ENCODE assay signal across 8 cellular contexts in the genomic region with DNA sequence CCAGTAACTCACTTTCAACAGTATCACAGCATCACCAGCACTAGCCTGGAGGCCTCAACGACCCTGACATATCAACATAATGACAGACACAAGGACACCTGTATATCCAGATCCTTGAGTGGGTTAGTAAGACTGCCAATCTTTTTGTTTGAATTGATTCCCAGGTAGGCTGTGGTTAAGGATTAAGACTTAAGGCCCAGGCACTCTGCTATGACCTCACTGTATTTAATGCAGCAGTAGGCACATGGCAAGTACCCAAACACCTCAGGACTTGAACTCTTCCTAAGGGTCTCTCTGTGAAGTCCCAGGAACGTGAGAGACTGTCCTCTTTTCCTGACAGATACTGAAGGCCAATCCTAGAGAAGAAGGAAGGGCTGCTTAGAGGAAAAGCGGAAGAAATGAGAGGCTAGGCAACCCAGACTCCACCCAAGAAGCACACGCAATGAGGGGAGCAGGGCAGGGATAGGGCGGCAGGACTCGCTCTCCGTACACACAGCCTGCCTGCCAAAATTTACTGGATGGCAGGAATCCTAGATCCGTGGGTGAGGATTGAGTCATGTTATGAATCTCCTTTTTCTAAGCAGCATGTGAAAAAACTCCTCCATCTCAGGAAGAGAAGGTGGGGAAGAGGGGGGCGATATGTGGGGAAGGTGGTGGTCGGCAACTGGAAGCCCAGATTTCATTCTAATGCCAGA.
DNase-seq lines count a peak whose midpoint lies in the region; ATAC-seq, FAIRE-seq and TF ChIP-seq lines count a peak whose summit lies in the region.

No MANE protein-coding gene starts in this region.

- FAIRE-seq in RCC 7860 (lab: Jason Lieb, UNC) = no peak

- peak; percentile 26 for DNase-seq in DMS79 (lab: John Stamatoyannopoulos, UW)
- peak in 40 of 42 donors; percentile 43 to 93 (median 74) for DNase-seq in head of caudate nucleus
- peak; percentile 86 for DNase-seq in putamen (ENCODE audit: low spot score)
- no peak for DNase-seq in stimulated activated CD4-positive, alpha-beta T cell treated with anti-CD3 and anti-CD28 coated beads, Interleukin-12 subunit alpha, Interleukin-12 subunit beta, amount 100 ng/mL, for 4 hours
- no peak for DNase-seq in RKO (ENCODE audit: low spot score)
- no peak for DNase-seq in RCC 7860 (ENCODE audit: low spot score)

- no peak for TF ChIP-seq CTCF in WI38 (IDR thresholded peaks at IDR 0.05; ENCODE audit: low read depth, low read length)

- intact Hi-C loops in head of caudate nucleus (cut with DNase I) = loop anchor here (10.0 kb wide), 1 partner anchor 230 kb away; the partner anchor contains the start of gene LRRTM2

- ATAC-seq in GM19397 (IDR thresholded peaks at IDR 0.05; ENCODE audit: unreplicated experiment) = no peak

- peak overlapping the region; percentile 35; the same call in 1 of the 2 replicates for H3K4me3 ChIP-seq in WI38 (ENCODE audit: low read depth, low read length)

Comparison
In these comparisons a context has a peak if more than half of its experiments do, and no peak if none do; other contexts are left out.
1. DNase-seq: peak in DMS79 (single experiment), head of caudate nucleus (40 of 42) and putamen (single experiment); none in stimulated activated CD4-positive, alpha-beta T cell treated with anti-CD3 and anti-CD28 coated beads, Interleukin-12 subunit alpha, Interleukin-12 subunit beta, amount 100 ng/mL, for 4 hours (single experiment), RKO (single experiment) and RCC 7860 (single experiment).